In genomic region chr7:149028346-149029109, GRCh38 we compare ENCODE assay signal across 8 cellular contexts. TPM values are rescaled to one million over a fixed set of nuclear protein-coding genes. Genes with fewer than 3 reads are reported as not detected.
DNase-seq lines count a peak whose midpoint lies in the region; ATAC-seq and TF ChIP-seq lines count a peak whose summit lies in the region.

PDIA4 (minus strand) TSS chr7:149028505; CDS start chr7:149028408, 97 bp downstream.

- peak; percentile 83 for TF ChIP-seq POLR2A in erythroblast (IDR thresholded peaks at IDR 0.05; ENCODE audit: low read length)

- peak within 1 kb of the TSS; percentile 82 to 88 for H3K4me3 ChIP-seq in mucosa of rectum (ENCODE audit: low read length in 2 of 2)

- peak within 1 kb of the TSS; percentile 95 for H3K27ac Mint-ChIP-seq in activated T-cell treated with anti-CD3 and anti-CD28 coated beads, Interleukin-2, amount 50 U/mL, for 24 hours

- peaks cover 44% of the 10 kb centered on the region for H3K36me3 Mint-ChIP-seq in activated T-cell treated with anti-CD3 and anti-CD28 coated beads, Interleukin-2, amount 50 U/mL, for 24 hours (ENCODE audit: low read depth)

- H3K4me1 Mint-ChIP-seq in activated T-cell treated with anti-CD3 and anti-CD28 coated beads, Interleukin-2, amount 50 U/mL, for 24 hours (ENCODE audit: low read depth) = peaks cover 41% of the 10 kb centered on the region

- H3K4me3 Mint-ChIP-seq in activated T-cell treated with anti-CD3 and anti-CD28 coated beads, Interleukin-2, amount 50 U/mL, for 24 hours = peak within 1 kb of the TSS; percentile 98

- peaks cover 10 to 15% of the 10 kb centered on the region in 2 donors for H3K4me1 ChIP-seq in mucosa of rectum (ENCODE audit: control insufficient read depth in 2 of 2, insufficient read depth in 2 of 2, low read length in 2 of 2)

- no peaks in the 10 kb centered on the region for H3K27me3 ChIP-seq in mucosa of rectum (ENCODE audit: control insufficient read depth in 2 of 2, insufficient read depth in 2 of 2, low read length in 2 of 2)

- peak; percentile 95 for DNase-seq in DMS79 (lab: John Stamatoyannopoulos, UW)
- peak; percentile 99 for DNase-seq in KBM-7
- DNase-seq in activated T-cell treated with anti-CD3 and anti-CD28 coated beads, Interleukin-2, amount 50 U/mL, for 24 hours = peak; percentile 100
- DNase-seq in erythroblast (lab: John Stamatoyannopoulos, UW) = peak; percentile 98 to 99
- DNase-seq in stimulated activated CD8-positive, alpha-beta memory T cell treated with anti-CD3 and anti-CD28 coated beads, Interleukin-4, amount 100 ng/mL, for 48 hours = peak; percentile 100

- in situ Hi-C loops in KBM-7 (cut with MboI; ENCODE audit: low pct_unique_long_range_greater_than_20kb, low sequenced_read_pairs) = no loop called here

- H3K9me3 ChIP-seq in mucosa of rectum (ENCODE audit: control insufficient read depth in 2 of 2, low read length in 2 of 2) = no peaks in the 10 kb centered on the region

- no peaks in the 10 kb centered on the region for H3K27me3 Mint-ChIP-seq in activated T-cell treated with anti-CD3 and anti-CD28 coated beads, Interleukin-2, amount 50 U/mL, for 24 hours

- H3K9me3 Mint-ChIP-seq in activated T-cell treated with anti-CD3 and anti-CD28 coated beads, Interleukin-2, amount 50 U/mL, for 24 hours = no peaks in the 10 kb centered on the region

- H3K27ac ChIP-seq in mucosa of rectum (ENCODE audit: low read depth in 2 of 2, low read length in 2 of 2) = peak within 1 kb of the TSS; percentile 91 to 92

- peak within 1 kb of the TSS; percentile 82 to 91 for H3K9ac ChIP-seq in mucosa of rectum (ENCODE audit: low read depth in 1 of 2, low read length in 2 of 2)

- ATAC-seq in GM21717 (IDR thresholded peaks at IDR 0.05; ENCODE audit: unreplicated experiment) = peak; percentile 95

- no peaks in the 10 kb centered on the region for H3K36me3 ChIP-seq in mucosa of rectum (ENCODE audit: control insufficient read depth in 2 of 2, insufficient read depth in 2 of 2, low read length in 2 of 2)

TF ChIP-seq in PFSK-1, 5 proteins besides CTCF, POLR2A, EP300 and RAD21:
- peak; percentile 4 to 16; a peak in 1 of 4 replicates for TF ChIP-seq REST (IDR thresholded peaks at IDR 0.05; ENCODE audit: insufficient read depth in 1 of 2, low read depth in 2 of 2, low read length in 2 of 2)
- TF ChIP-seq TAF1 (IDR thresholded peaks at IDR 0.05; ENCODE audit: borderline replicate concordance, insufficient read depth, low read length) = peak; percentile 62
- TF ChIP-seq SIN3A (IDR thresholded peaks at IDR 0.05; ENCODE audit: borderline replicate concordance, insufficient read depth, low read length) = peak; percentile 93; the same call in 1 of the 2 replicates
- TF ChIP-seq POLR2AphosphoS5 (IDR thresholded peaks at IDR 0.05; ENCODE audit: low read depth, low read length) = peak; percentile 78
- TF ChIP-seq FOXP2 (optimal IDR thresholded peaks at IDR 0.05; ENCODE audit: borderline replicate concordance, extremely low read depth, extremely low read length, insufficient read depth) = peak; percentile 77

RNA-seq across cellular contexts. Expression of gene PDIA4, which starts in this region (rescaled TPM):
- 107 TPM for polyA plus RNA-seq in PFSK-1 (2012; ENCODE audit: insufficient read length, low read depth)

Comparison
In these comparisons a context has a peak if more than half of its experiments do, and no peak if none do; other contexts are left out.
1. Peak in every context shown above with its lines: DNase-seq, ATAC-seq, H3K4me3 ChIP-seq and H3K27ac ChIP-seq.